Comparison of ENCODE assay signal across 8 cellular contexts in genomic region chr3:47016934-47017435, GRCh38. TPM values are rescaled to one million over a fixed set of nuclear protein-coding genes. Genes with fewer than 3 reads are reported as not detected.
DNase-seq lines count a peak whose midpoint lies in the region; ATAC-seq and TF ChIP-seq lines count a peak whose summit lies in the region.

No MANE protein-coding gene starts in this region.

- H3K4ac ChIP-seq in mesenchymal stem cell (ENCODE audit: low read depth in 1 of 2, low read length in 2 of 2): no peak overlapping the region

- no peak overlapping the region for H3K23ac ChIP-seq in mesenchymal stem cell (ENCODE audit: low read length in 2 of 2)

- H3K14ac ChIP-seq in mesenchymal stem cell (ENCODE audit: low read length in 2 of 2): no peak overlapping the region

- H2BK5ac ChIP-seq in mesenchymal stem cell (ENCODE audit: low read depth, low read length, poor library complexity, severe bottlenecking): no peak overlapping the region

- H2AFZ ChIP-seq in mesenchymal stem cell (ENCODE audit: low read depth, low read length): no peak overlapping the region

- peaks cover 36% of the 10 kb centered on the region for H3K79me1 ChIP-seq in mesenchymal stem cell (replicated peaks; ENCODE audit: low read length, poor library complexity, severe bottlenecking)

- H4K8ac ChIP-seq in mesenchymal stem cell (ENCODE audit: low read length): no peak overlapping the region

- H3K9me3 ChIP-seq in mesenchymal stem cell (ENCODE audit: control insufficient read depth, low read length): no peaks in the 10 kb centered on the region

- H3K4me3 ChIP-seq in GM12865 (ENCODE audit: low read depth, low read length) (no peak overlapping the region), HL-60 (replicated peaks; ENCODE audit: insufficient read depth, low read length) (no peak overlapping the region), mesenchymal stem cell (ENCODE audit: insufficient read depth in 1 of 2, low read depth in 1 of 2, low read length in 2 of 2) (no peak overlapping the region)

- H2BK120ac ChIP-seq in mesenchymal stem cell (ENCODE audit: low read depth, low read length): no peak overlapping the region

- H3K9ac ChIP-seq in mesenchymal stem cell (ENCODE audit: low read length): peak overlapping the region; percentile 29

- no CpG with 5 or more reads among the region's 1 CpG for WGBS in mesenchymal stem cell

- no peak overlapping the region for H3K18ac ChIP-seq in mesenchymal stem cell (ENCODE audit: low read depth in 1 of 2, low read length in 2 of 2)

- peaks cover 27 to 66% of the 10 kb centered on the region in 2 experiments for H3K36me3 ChIP-seq in mesenchymal stem cell (ENCODE audit: control insufficient read depth in 1 of 2, insufficient read depth in 2 of 2, low read depth in 1 of 2, low read length in 2 of 2)

- TF ChIP-seq CTCF in GM12865 (IDR thresholded peaks at IDR 0.05; ENCODE audit: insufficient read depth, low read depth, low read length, missing control alignments) (no peak), HL-60 (IDR thresholded peaks at IDR 0.05; ENCODE audit: insufficient read depth, low read length) (no peak)

- ATAC-seq in HG02763 (IDR thresholded peaks at IDR 0.05; ENCODE audit: unreplicated experiment) (no peak), HG03045 (IDR thresholded peaks at IDR 0.05; ENCODE audit: unreplicated experiment) (no peak)

- no peak overlapping the region for H4K91ac ChIP-seq in mesenchymal stem cell (ENCODE audit: low read length)

- H2AK5ac ChIP-seq in mesenchymal stem cell (ENCODE audit: low read length, severe bottlenecking): no peak overlapping the region

- no peak overlapping the region for H3K4me2 ChIP-seq in mesenchymal stem cell (ENCODE audit: low read length, poor library complexity, severe bottlenecking)

- H3K27me3 ChIP-seq in HL-60 (ENCODE audit: insufficient read depth, poor library complexity, severe bottlenecking) (no peaks in the 10 kb centered on the region), mesenchymal stem cell (ENCODE audit: control insufficient read depth in 1 of 2, insufficient read depth in 1 of 2, low read length in 2 of 2) (no peaks in the 10 kb centered on the region)

- H2BK12ac ChIP-seq in mesenchymal stem cell (ENCODE audit: low read length in 2 of 2): no peak overlapping the region

- no peak overlapping the region for H2BK15ac ChIP-seq in mesenchymal stem cell (ENCODE audit: low read depth, poor library complexity, severe bottlenecking)

- peaks cover 24% of the 10 kb centered on the region for H3K4me1 ChIP-seq in mesenchymal stem cell (ENCODE audit: control insufficient read depth, insufficient read depth, low read depth, low read length)

- DNase-seq in GM12865 (ENCODE audit: low read depth) (peak; percentile 61), HL-60 (ENCODE audit: low read depth in 1 of 2, low spot score in 1 of 2) (peak; percentile 62 to 79), mesenchymal stem cell (peak; percentile 80), NCI-H748 treated with DMSO at 0.1 percent for 48 hours (lab: John Stamatoyannopoulos, UW) (no peak), medulla oblongata (ENCODE audit: extremely low spot score) (no peak)
- peak; percentile 22 for DNase-seq in activated effector memory CD4-positive, alpha-beta T cell treated with Interleukin-2 at 50 U/mL for 16 hours

- H3K27ac ChIP-seq in HL-60 (replicated peaks): peak overlapping the region; percentile 65
- peak overlapping the region; percentile 64 for H3K27ac ChIP-seq in mesenchymal stem cell (ENCODE audit: low read length, poor library complexity, severe bottlenecking)

RNA-seq across cellular contexts. Expression of gene NBEAL2, which starts 37.5 kb away (rescaled TPM):
- polyA plus RNA-seq in mesenchymal stem cell (2013, experiment 1 of 2): 2.0 TPM
- 1.7 TPM for polyA plus RNA-seq in mesenchymal stem cell (2013, experiment 2 of 2)

RNA-seq across cellular contexts. Expression of gene CCDC12, which starts 40.4 kb away (rescaled TPM):
- 25.6 TPM for polyA plus RNA-seq in mesenchymal stem cell (2013, experiment 1 of 2)
- polyA plus RNA-seq in mesenchymal stem cell (2013, experiment 2 of 2): 26.2 TPM

Comparison
In these comparisons a context has a peak if more than half of its experiments do, and no peak if none do; other contexts are left out.
1. DNase-seq: peak in GM12865 (single experiment), HL-60 (2 of 2), activated effector memory CD4-positive, alpha-beta T cell treated with Interleukin-2 at 50 U/mL for 16 hours (single experiment) and mesenchymal stem cell (single experiment); none in NCI-H748 treated with DMSO at 0.1 percent for 48 hours (single experiment) and medulla oblongata (single experiment).